Comparison of ENCODE assay signal across 1 cellular context in the genomic region with DNA sequence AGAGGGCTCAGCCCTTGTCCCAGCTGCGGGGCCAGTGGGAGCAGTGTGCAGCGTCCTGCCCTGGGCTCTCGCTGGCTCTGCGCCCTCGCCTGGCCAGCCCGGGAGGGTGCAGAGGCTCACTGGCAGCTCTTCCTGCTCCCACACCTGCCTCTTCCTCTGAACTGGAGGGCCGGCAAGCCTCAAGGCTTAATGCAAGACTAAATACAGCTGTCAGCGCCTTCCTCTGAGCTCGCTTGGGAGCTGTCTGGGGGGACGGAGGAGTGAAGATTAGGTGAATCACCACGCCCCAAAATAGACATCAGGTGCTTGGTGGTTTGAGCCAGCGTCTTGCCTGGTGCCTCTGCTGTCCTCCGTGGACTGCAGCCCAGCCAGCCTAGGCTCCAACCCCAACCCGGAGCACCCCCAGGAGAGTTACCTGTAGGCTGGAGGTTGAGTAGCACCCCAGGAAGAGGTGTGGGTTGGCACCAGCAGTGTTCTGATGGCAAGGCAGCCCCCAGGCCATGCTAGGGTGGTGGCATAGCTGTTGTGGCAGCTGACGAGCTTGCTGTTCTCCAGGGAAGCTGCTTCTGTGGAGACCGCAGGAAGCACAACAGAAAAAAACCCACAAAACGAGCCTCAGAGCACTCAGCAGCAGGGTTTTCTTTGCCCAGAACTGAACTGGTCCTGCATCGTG.
TF ChIP-seq lines count a peak whose summit lies in the region.

No MANE protein-coding gene starts in this region.

TF ChIP-seq in GM23338, 12 proteins besides CTCF, POLR2A, EP300 and RAD21 (continued from another document):
- TF ChIP-seq ZNF462 (CRISPR knock-in tag; IDR thresholded peaks at IDR 0.05) (no peak), EZH2 (IDR thresholded peaks at IDR 0.05; ENCODE audit: low read depth, unreplicated experiment) (no peak)
